Comparison of ENCODE assay signal across 8 cellular contexts in genomic region chr17:15261063-15261817, GRCh38. TPM values are rescaled to one million over a fixed set of nuclear protein-coding genes. Genes with fewer than 3 reads are reported as not detected.
DNase-seq lines count a peak whose midpoint lies in the region; ATAC-seq and TF ChIP-seq lines count a peak whose summit lies in the region.

No MANE protein-coding gene starts in this region.

- H3K9me3 ChIP-seq in left ventricle myocardium inferior (replicated peaks) (no peaks in the 10 kb centered on the region), parathyroid adenoma (ENCODE audit: control insufficient read depth, low read length) (no peaks in the 10 kb centered on the region)

- H3K4me3 ChIP-seq in AG04449 (ENCODE audit: low read depth, low read length) (peak overlapping the region; percentile 89), left ventricle myocardium inferior (peak overlapping the region; percentile 90), parathyroid adenoma (ENCODE audit: low read depth, low read length) (peak overlapping the region; percentile 40)

- 2 to 5% (median 4%) methylated on average over 39 to 40 of the region's 40 CpGs for WGBS in adipose tissue, 3 donors

- POLR2A ChIA-PET in AG04449 (lab: Yijun Ruan, JAX): interaction anchor here (1.2 kb wide), 1 partner anchor 242 kb away, joined by 4 read pairs; no protein-coding TSS in a partner anchor

- no peak for ATAC-seq in HG03520 (IDR thresholded peaks at IDR 0.05; ENCODE audit: unreplicated experiment)

- CTCF ChIA-PET in AG04449 (lab: Yijun Ruan, JAX): interaction anchor here (0.7 to 9.1 kb wide), 10 partner anchors 10 to 265 kb away, joined by 3 to 318 read pairs (median 6); no protein-coding TSS in a partner anchor

- H3K27ac ChIP-seq in adipose tissue (ENCODE audit: low read depth, low read length) (peak overlapping the region; percentile 92), left ventricle myocardium inferior (replicated peaks) (peak overlapping the region; percentile 99), parathyroid adenoma (peak overlapping the region; percentile 68)

- H3K36me3 ChIP-seq in left ventricle myocardium inferior: peaks cover 36% of the 10 kb centered on the region
- H3K36me3 ChIP-seq in parathyroid adenoma (ENCODE audit: control insufficient read depth, insufficient read depth, low read length): no peaks in the 10 kb centered on the region

- TF ChIP-seq CTCF in AG04449 (IDR thresholded peaks at IDR 0.05; ENCODE audit: insufficient read depth, low read length, missing control alignments): peak; percentile 49
- TF ChIP-seq CTCF in left ventricle myocardium inferior (IDR thresholded peaks at IDR 0.05; ENCODE audit: borderline replicate concordance): peak; percentile 34
- TF ChIP-seq CTCF in parathyroid adenoma (IDR thresholded peaks at IDR 0.05): no peak

- peak overlapping the region; percentile 66 for H2AFZ ChIP-seq in parathyroid adenoma

- no peaks in the 10 kb centered on the region for H3K79me2 ChIP-seq in parathyroid adenoma

- DNase-seq in AG04449 (ENCODE audit: low read depth, low spot score) (no peak), HK-2 (ENCODE audit: unreplicated experiment) (peak; percentile 52), left ventricle myocardium inferior (peak; percentile 48), NK-92 (lab: John Stamatoyannopoulos, UW; ENCODE audit: unreplicated experiment) (no peak)
- DNase-seq in stimulated activated naive CD4-positive, alpha-beta T cell treated with Interleukin-2 at 50 U/mL for 16 hours (lab: John Stamatoyannopoulos, UW): no peak

- intact Hi-C loops in left ventricle myocardium inferior (cut with micrococcal nuclease): no loop called here

- H3K27me3 ChIP-seq in left ventricle myocardium inferior (ENCODE audit: low read depth): no peaks in the 10 kb centered on the region
- H3K27me3 ChIP-seq in parathyroid adenoma (ENCODE audit: control insufficient read depth, insufficient read depth, low read length): no peaks in the 10 kb centered on the region

- no peak overlapping the region for H3K9ac ChIP-seq in parathyroid adenoma

- peak overlapping the region; percentile 59 for H3K4me2 ChIP-seq in parathyroid adenoma (ENCODE audit: low read length)

- H3K4me1 ChIP-seq in left ventricle myocardium inferior: peaks cover 91% of the 10 kb centered on the region
- peaks cover 2% of the 10 kb centered on the region for H3K4me1 ChIP-seq in parathyroid adenoma

RNA-seq across cellular contexts. Expression of gene PMP22, which starts 3.9 kb away (rescaled TPM):
- polyA plus RNA-seq in adipose tissue: 100 to 1,000 TPM in 2 of 3 donors, 10 to 100 TPM in 1; 23.7 to 184 (median 182) TPM
- total RNA-seq in left ventricle myocardium inferior: 135 TPM

Comparison
In these comparisons a context has a peak if more than half of its experiments do, and no peak if none do; other contexts are left out.
1. DNase-seq: peak in HK-2 (single experiment) and left ventricle myocardium inferior (single experiment); none in AG04449 (single experiment), stimulated activated naive CD4-positive, alpha-beta T cell treated with Interleukin-2 at 50 U/mL for 16 hours (single experiment) and NK-92 (single experiment).
2. H3K4me3 ChIP-seq: peak in every context shown above with its lines; median percentile 90 in left ventricle myocardium inferior; 89 in AG04449; 40 in parathyroid adenoma.
3. Peak in every context shown above with its lines, with median percentiles within 50 percentile points of each other: H3K27ac ChIP-seq.